21 cellular contexts compared by ENCODE assay signal in the genomic region with DNA sequence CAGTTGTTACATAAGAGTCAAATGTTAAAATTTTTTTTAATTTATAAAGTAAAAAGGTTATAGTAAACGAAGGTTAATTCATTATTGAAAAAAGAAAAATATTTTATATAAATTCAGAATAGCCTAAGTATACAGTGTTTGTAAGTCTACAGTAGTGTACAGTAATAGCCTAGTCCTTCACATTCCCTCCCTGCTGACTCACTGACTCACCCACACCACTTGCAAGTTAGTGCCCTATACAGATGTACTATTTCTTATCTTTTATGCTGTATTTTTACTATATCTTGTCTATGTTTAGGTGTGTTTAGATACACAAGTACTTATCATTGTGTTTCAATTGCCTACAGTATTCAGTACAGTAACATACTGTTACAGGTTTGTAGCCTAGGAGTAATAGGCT. TPM values are rescaled to one million over a fixed set of nuclear protein-coding genes. Genes with fewer than 3 reads are reported as not detected.
A peak's percentile ranks its signal among the peaks of the same experiment; 100 is the strongest.
DNase-seq lines count a peak whose midpoint lies in the region; ATAC-seq and TF ChIP-seq lines count a peak whose summit lies in the region.
"Had no signal": no experiment of that assay in that cellular context is flagged by ENCODE, and none has a peak within 500 bp of the region (broad histone marks: within the 10 kb centered on the region; RNA-seq: fewer than 3 reads in every experiment).

No MANE protein-coding gene starts in this region.

- no peak for TF ChIP-seq POLR2A in sigmoid colon (IDR thresholded peaks at IDR 0.05)

- peaks cover 0 to 69% (median 47%) of the 10 kb centered on the region in 4 donors for H3K4me1 ChIP-seq in sigmoid colon
- H3K4me1 ChIP-seq: left ventricle myocardium inferior had no signal

- TF ChIP-seq CTCF in fibroblast of mammary gland (conservative IDR thresholded peaks at IDR 0.05; ENCODE audit: control insufficient read depth, insufficient read depth, low read depth, low read length) (no peak), sigmoid colon (IDR thresholded peaks at IDR 0.05) (no peak)

- peak; percentile 62; the same call in 2 of the 3 replicates for ATAC-seq in SK-N-SH treated with all-trans-retinoic acid at 6 μM for 48 hours
- ATAC-seq in GM18498 (IDR thresholded peaks at IDR 0.05; ENCODE audit: unreplicated experiment) = no peak
- ATAC-seq: activated T-helper 17 cell treated with anti-CD3 and anti-CD28 coated beads, Interleukin-2, amount 50 U/mL, for 72 hours had no signal

- TF ChIP-seq EP300 in sigmoid colon (IDR thresholded peaks at IDR 0.05) = no peak

- DNase-seq in GM03348 (ENCODE audit: low spot score) (peak; percentile 23), fibroblast of mammary gland (ENCODE audit: low read depth) (peak; percentile 45), sigmoid colon (no peak), MV-4-11 (lab: John Stamatoyannopoulos, UW) (no peak), globus pallidus (ENCODE audit: low spot score) (no peak)
- DNase-seq in central memory CD4-positive, alpha-beta T cell = no peak
- DNase-seq: activated CD4-positive, alpha-beta T cell treated with anti-CD3 and anti-CD28 coated beads, Interleukin-2, amount 10 ng/mL, durations not matched to agents 24 days and 14 days; DMS79; left ventricle myocardium inferior; mucosa of descending colon; NCI-H1436 treated with DMSO at 0.1 percent for 48 hours; NCI-H69; SHP77; stimulated activated CD4-positive, alpha-beta T cell treated with anti-CD3 and anti-CD28 coated beads, Interleukin-4, amount 100 ng/mL, for 1 hour; T-helper 1 cell had no signal

- H3K27ac ChIP-seq in sigmoid colon = peak overlapping the region; percentile 39 to 78 (median 64)
- H3K27ac ChIP-seq: left ventricle myocardium inferior, neural progenitor cell, tibial nerve had no signal

- WGBS in sigmoid colon, 2 donors = 87 to 88% methylated on average over 1 of the region's 1 CpG

- intact Hi-C loops in sigmoid colon (cut with DNase I) = no loop called here

- H3K4me3 ChIP-seq in fibroblast of mammary gland (ENCODE audit: control insufficient read depth, low read depth, low read length) (no peak overlapping the region), sigmoid colon (no peak overlapping the region)
- H3K4me3 ChIP-seq: left ventricle myocardium inferior, mucosa of descending colon, neural progenitor cell, tibial nerve had no signal

- H3K36me3 ChIP-seq in sigmoid colon = no peaks in the 10 kb centered on the region
- H3K36me3 ChIP-seq: left ventricle myocardium inferior, neural progenitor cell, tibial nerve had no signal

- H3K27me3 ChIP-seq in sigmoid colon = no peaks in the 10 kb centered on the region
- H3K27me3 ChIP-seq: neural progenitor cell, tibial nerve had no signal

- no peaks in the 10 kb centered on the region for H3K9me3 ChIP-seq in sigmoid colon
- H3K9me3 ChIP-seq: left ventricle myocardium inferior, mucosa of descending colon, tibial nerve had no signal

TF ChIP-seq in SK-N-SH treated with all-trans-retinoic acid at 6 μM for 48 hours, 23 proteins besides CTCF, POLR2A, EP300 and RAD21 (continues in another document):
- no peak for TF ChIP-seq ZNF70 (CRISPR knock-in tag; IDR thresholded peaks at IDR 0.05)
- no peak for TF ChIP-seq TSHZ2 (CRISPR knock-in tag; IDR thresholded peaks at IDR 0.05)
- TF ChIP-seq ZNF565 (CRISPR knock-in tag; conservative IDR thresholded peaks at IDR 0.05; ENCODE audit: low read depth) = no peak
- no peak for TF ChIP-seq GLIS3 (CRISPR knock-in tag; IDR thresholded peaks at IDR 0.05)
- TF ChIP-seq POU6F1 (CRISPR knock-in tag; IDR thresholded peaks at IDR 0.05; ENCODE audit: borderline replicate concordance, low read depth) = no peak
- no peak for TF ChIP-seq CSDC2 (CRISPR knock-in tag; IDR thresholded peaks at IDR 0.05)
- TF ChIP-seq SNAI2 (CRISPR knock-in tag; IDR thresholded peaks at IDR 0.05) = no peak
- TF ChIP-seq OSR1 (CRISPR knock-in tag; IDR thresholded peaks at IDR 0.05) = no peak
- TF ChIP-seq PPARA (CRISPR knock-in tag; IDR thresholded peaks at IDR 0.05; ENCODE audit: borderline replicate concordance) = no peak
- TF ChIP-seq TCF4 (CRISPR knock-in tag; IDR thresholded peaks at IDR 0.05; ENCODE audit: borderline replicate concordance) = no peak
- no peak for TF ChIP-seq PATZ1 (CRISPR knock-in tag; IDR thresholded peaks at IDR 0.05; ENCODE audit: borderline replicate concordance)
- TF ChIP-seq ZNF8 (CRISPR knock-in tag; IDR thresholded peaks at IDR 0.05) = no peak
- TF ChIP-seq CSRNP3 (CRISPR knock-in tag; IDR thresholded peaks at IDR 0.05) = no peak
- no peak for TF ChIP-seq RARB (CRISPR knock-in tag; IDR thresholded peaks at IDR 0.05)
- TF ChIP-seq BACH2 (CRISPR knock-in tag; IDR thresholded peaks at IDR 0.05; ENCODE audit: borderline replicate concordance) = no peak
- TF ChIP-seq ZFP3 (CRISPR knock-in tag; IDR thresholded peaks at IDR 0.05) = no peak

RNA-seq across cellular contexts. Expression of gene MAMDC2, which starts 57.6 kb away (rescaled TPM):
- total RNA-seq in sigmoid colon = 100 to 1,000 TPM in 3 of 4 donors, 10 to 100 TPM in 1; 89.9 to 167 (median 137) TPM
- 1 to 10 TPM; 2.5 to 5.3 (median 4.2) TPM for polyA plus RNA-seq in sigmoid colon
- total RNA-seq: activated CD4-positive, alpha-beta T cell treated with anti-CD3 and anti-CD28 coated beads, Interleukin-2, amount 10 ng/mL, durations not matched to agents 24 days and 14 days; activated T-helper 17 cell treated with anti-CD3 and anti-CD28 coated beads, Interleukin-2, amount 50 U/mL, for 72 hours; OCI-LY7 had no signal

Comparison
In these comparisons a context has a peak if more than half of its experiments do, and no peak if none do; other contexts are left out.
1. DNase-seq: peak in GM03348 (single experiment) and fibroblast of mammary gland (single experiment); none in sigmoid colon (single experiment), MV-4-11 (single experiment), central memory CD4-positive, alpha-beta T cell (single experiment) and globus pallidus (single experiment).